Comparison of ENCODE assay signal across 5 cellular contexts in the genomic region with DNA sequence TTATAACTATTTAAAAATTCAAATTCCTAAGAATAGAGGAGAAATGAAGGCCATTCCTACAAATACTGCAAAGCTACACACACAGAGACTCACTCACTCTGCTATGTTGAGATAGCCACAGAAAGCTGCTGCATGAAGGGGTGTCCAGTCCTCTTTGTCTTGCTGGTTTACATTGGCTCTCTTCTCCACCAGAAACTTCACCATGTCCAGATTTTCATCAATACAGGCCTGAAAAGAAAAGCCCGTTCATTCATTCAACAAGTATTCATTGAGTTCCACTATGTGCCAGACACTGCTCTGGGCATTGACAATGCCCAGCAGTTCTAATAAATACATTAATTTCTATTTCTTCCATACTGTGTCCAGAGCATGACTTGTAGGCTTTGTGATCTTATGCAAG.
"Had no signal": no experiment of that assay in that cellular context is flagged by ENCODE, and none has a peak within 500 bp of the region (broad histone marks: within the 10 kb centered on the region; RNA-seq: fewer than 3 reads in every experiment).

No MANE protein-coding gene starts in this region.

- H2AFZ ChIP-seq: GM23338 had no signal

- H3K4me2 ChIP-seq: GM23338 had no signal

- H3K4me3 ChIP-seq: GM23338, K562 had no signal

- DNase-seq: H9, HCEC 1CT, IMR-90 had no signal
